8 cellular contexts compared by ENCODE assay signal in the genomic region with DNA sequence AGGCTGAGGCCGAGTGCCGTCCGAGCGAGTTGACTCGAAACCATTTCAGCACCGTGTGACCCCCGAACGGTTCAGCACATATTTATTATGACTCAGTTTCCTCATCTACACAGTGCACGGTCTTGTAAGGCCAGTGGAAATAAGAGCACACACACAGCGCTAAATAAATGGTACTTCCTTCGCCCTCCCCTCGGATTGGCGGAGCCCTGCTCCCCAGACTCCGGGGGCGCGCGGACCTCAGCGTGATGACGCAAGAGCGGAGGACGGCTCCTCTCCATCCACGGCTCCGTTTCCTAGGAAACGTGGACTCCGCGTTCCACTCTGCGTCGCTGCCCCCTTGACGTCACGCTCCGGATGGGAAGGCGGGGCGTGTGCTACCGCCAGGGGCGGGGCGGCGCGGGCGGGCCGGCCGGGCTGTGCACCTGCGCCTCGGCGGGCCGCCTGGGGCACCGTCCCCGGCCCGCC. TPM values are rescaled to one million over a fixed set of nuclear protein-coding genes. Genes with fewer than 3 reads are reported as not detected.
A peak's percentile ranks its signal among the peaks of the same experiment; 100 is the strongest.
DNase-seq lines count a peak whose midpoint lies in the region; ATAC-seq and TF ChIP-seq lines count a peak whose summit lies in the region.

A gene with protein sequence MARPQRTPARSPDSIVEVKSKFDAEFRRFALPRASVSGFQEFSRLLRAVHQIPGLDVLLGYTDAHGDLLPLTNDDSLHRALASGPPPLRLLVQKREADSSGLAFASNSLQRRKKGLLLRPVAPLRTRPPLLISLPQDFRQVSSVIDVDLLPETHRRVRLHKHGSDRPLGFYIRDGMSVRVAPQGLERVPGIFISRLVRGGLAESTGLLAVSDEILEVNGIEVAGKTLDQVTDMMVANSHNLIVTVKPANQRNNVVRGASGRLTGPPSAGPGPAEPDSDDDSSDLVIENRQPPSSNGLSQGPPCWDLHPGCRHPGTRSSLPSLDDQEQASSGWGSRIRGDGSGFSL (plus strand): TSS at position 397 of the 465 bp plus-strand sequence. CDS start 79 bp downstream, outside the sequence.

- ATAC-seq in HG02938 (IDR thresholded peaks at IDR 0.05; ENCODE audit: unreplicated experiment) (peak; percentile 75), left ventricle myocardium superior (peak; percentile 86)

- no peaks in the 10 kb centered on the region for H3K27me3 ChIP-seq in prostate gland (replicated peaks; ENCODE audit: insufficient read depth)

- peaks cover 4% of the 10 kb centered on the region for H3K4me1 ChIP-seq in prostate gland (replicated peaks)
- no peaks in the 10 kb centered on the region for H3K4me1 ChIP-seq in urinary bladder (ENCODE audit: insufficient read depth)

- in situ Hi-C loops in GM13976 (cut with MboI; ENCODE audit: low sequenced_read_pairs, unreplicated experiment), result no loop called here

- H3K4me3 ChIP-seq in prostate gland, result peak within 1 kb of the TSS; percentile 70 to 81
- H3K4me3 ChIP-seq in urinary bladder (ENCODE audit: low read depth, low read length), result peak within 1 kb of the TSS; percentile 75

- H3K9me3 ChIP-seq in prostate gland, result no peaks in the 10 kb centered on the region

- TF ChIP-seq CTCF in GM13976 (IDR thresholded peaks at IDR 0.05; ENCODE audit: borderline replicate concordance, control extremely low read depth, extremely low read depth, insufficient read depth, missing control alignments) (no peak), prostate gland (IDR thresholded peaks at IDR 0.05) (peak in 2 of 4 experiments; percentile 39 to 43)

- peak; percentile 100 for DNase-seq in GM13976 (ENCODE audit: low spot score)
- DNase-seq in NCI-H1694 treated with DMSO at 0.1 percent for 48 hours (lab: John Stamatoyannopoulos, UW), result peak; percentile 67
- DNase-seq in T-helper 2 cell, result peak; percentile 85 to 99 (median 95)
- peak in 55 of 56 donors; percentile 65 to 98 (median 90) for DNase-seq in amygdala (lab: John Stamatoyannopoulos, UW)
- peak; percentile 96 for DNase-seq in left ventricle myocardium superior
- DNase-seq in prostate gland (ENCODE audit: low spot score), result peak; percentile 85

- 0% methylated on average over 31 of the region's 48 CpGs for WGBS in prostate gland
- under 1% methylated on average over 48 of the region's 48 CpGs for WGBS in urinary bladder

- H3K36me3 ChIP-seq in prostate gland, result no peaks in the 10 kb centered on the region
- H3K36me3 ChIP-seq in urinary bladder (ENCODE audit: insufficient read depth), result no peaks in the 10 kb centered on the region

- H3K27ac ChIP-seq in prostate gland, result peak within 1 kb of the TSS; percentile 80 to 96
- H3K27ac ChIP-seq in urinary bladder (ENCODE audit: low read depth), result peak within 1 kb of the TSS; percentile 85

- intact Hi-C loops in left ventricle myocardium superior (cut with micrococcal nuclease), result no loop called here
- intact Hi-C loops in prostate gland (cut with DNase I), result loop anchor here (5.0 to 10.0 kb wide), 2 partner anchors 136 to 182 kb away; a partner anchor contains a TSS

- TF ChIP-seq POLR2A in prostate gland (IDR thresholded peaks at IDR 0.05), result no peak

RNA-seq across cellular contexts. Expression of the gene that starts here (rescaled TPM):
- 3.7 TPM for total RNA-seq in left ventricle myocardium superior
- total RNA-seq in prostate gland, result 10 to 100 TPM in 1 of 2 donors, 1 to 10 TPM in 1; 3.4 to 13.7 TPM
- 1.7 TPM for total RNA-seq in urinary bladder
- polyA plus RNA-seq in urinary bladder, result 6.5 TPM

Comparison
In these comparisons a context has a peak if more than half of its experiments do, and no peak if none do; other contexts are left out.
1. Peak in every context shown above with its lines: DNase-seq, ATAC-seq, H3K4me3 ChIP-seq and H3K27ac ChIP-seq.